Comparison of ENCODE assay signal across 22 cellular contexts in genomic region chr14:78974691-78975090, GRCh38.
DNase-seq lines count a peak whose midpoint lies in the region; ATAC-seq and TF ChIP-seq lines count a peak whose summit lies in the region.
"Had no signal": no experiment of that assay in that cellular context is flagged by ENCODE, and none has a peak within 500 bp of the region (broad histone marks: within the 10 kb centered on the region; RNA-seq: fewer than 3 reads in every experiment).

No MANE protein-coding gene starts in this region.

- H3K27ac ChIP-seq in PC-3 (ENCODE audit: low read length) (no peak overlapping the region), caudate nucleus (ENCODE audit: low read depth, low read length) (no peak overlapping the region), gastrocnemius medialis (no peak overlapping the region)
- H3K27ac ChIP-seq: body of pancreas, coronary artery, lower lobe of right lung, neural progenitor cell, suprapubic skin, vagina had no signal

- H3K4me1 ChIP-seq in PC-3 (ENCODE audit: insufficient read depth, low read length) (no peaks in the 10 kb centered on the region), gastrocnemius medialis (no peaks in the 10 kb centered on the region)
- H3K4me1 ChIP-seq: body of pancreas, lower lobe of right lung, suprapubic skin, vagina had no signal

- H3K4me3 ChIP-seq in PC-3 (ENCODE audit: low read length) (no peak overlapping the region), cardiac fibroblast (replicated peaks in 1 of 2; ENCODE audit: low read depth in 2 of 2, low read length in 2 of 2) (no peak overlapping the region), gastrocnemius medialis (no peak overlapping the region)
- H3K4me3 ChIP-seq: body of pancreas, coronary artery, GM23338, lower lobe of right lung, neural progenitor cell, suprapubic skin, vagina had no signal

- no peak overlapping the region for H3K4me2 ChIP-seq in PC-3 (ENCODE audit: low read length)
- H3K4me2 ChIP-seq: GM23338, neural progenitor cell had no signal

- no peaks in the 10 kb centered on the region for H3F3A ChIP-seq in PC-3 (ENCODE audit: low read length, unreplicated experiment)

- DNase-seq in PC-3 (peak; percentile 28), cardiac fibroblast (ENCODE audit: low read depth in 2 of 2) (peak; percentile 28 to 89), kidney tubule cell (ENCODE audit: low spot score) (peak; percentile 23), caudate nucleus (lab: John Stamatoyannopoulos, UW) (no peak), head of caudate nucleus (no peak), gastrocnemius medialis (no peak)
- DNase-seq: activated CD8-positive, alpha-beta memory T cell treated with anti-CD3 and anti-CD28 coated beads, Interleukin-2, amount 50 U/mL, for 4 hours; body of pancreas; CD4-positive, alpha-beta T cell; kidney; lower lobe of right lung; NCI-H2081 treated with DMSO at 0.1 percent for 48 hours; NCI-H510A; RPMI8226 had no signal

- H3K27me3 ChIP-seq in PC-3 (ENCODE audit: low read length) (no peaks in the 10 kb centered on the region), gastrocnemius medialis (no peaks in the 10 kb centered on the region)
- H3K27me3 ChIP-seq: body of pancreas, neural progenitor cell, suprapubic skin, vagina had no signal

- intact Hi-C loops in PC-3 (cut with micrococcal nuclease) = no loop called here
- intact Hi-C loops in head of caudate nucleus (cut with DNase I) = no loop called here
- intact Hi-C loops in gastrocnemius medialis (cut with DNase I; ENCODE audit: low total_unique reads) = no loop called here

- H3K9me3 ChIP-seq in PC-3 (ENCODE audit: low read length) (no peaks in the 10 kb centered on the region), gastrocnemius medialis (no peaks in the 10 kb centered on the region)
- H3K9me3 ChIP-seq: body of pancreas, lower lobe of right lung, suprapubic skin, vagina had no signal

- in situ Hi-C loops in gastrocnemius medialis (cut with MboI; ENCODE audit: low sequenced_read_pairs in 4 of 4) = loop anchor here in 3 of 4 donors (25.0 kb wide), 1 partner anchor 1863 kb away; no protein-coding TSS in a partner anchor

- POLR2A ChIA-PET in PC-3 (lab: Charles Lee; ENCODE audit: unreplicated experiment) = no interaction called here

- H3K36me3 ChIP-seq in PC-3 (ENCODE audit: low read depth, low read length) (no peaks in the 10 kb centered on the region), gastrocnemius medialis (no peaks in the 10 kb centered on the region)
- H3K36me3 ChIP-seq: lower lobe of right lung, neural progenitor cell, suprapubic skin, vagina had no signal

- no peak for TF ChIP-seq CTCF in PC-3 (conservative IDR thresholded peaks at IDR 0.05; ENCODE audit: low read depth, low read length)
- no peak for TF ChIP-seq CTCF in cardiac fibroblast (IDR thresholded peaks at IDR 0.05; ENCODE audit: low read depth, low read length)
- TF ChIP-seq CTCF in gastrocnemius medialis (IDR thresholded peaks at IDR 0.05 in 4 of 5, conservative IDR thresholded peaks at IDR 0.05 in 1 of 5) = no peak

- CTCF ChIA-PET in PC-3 (lab: Charles Lee) = interaction anchor here (1.1 kb wide), 1 partner anchor 14 kb away, joined by 3 read pairs; no protein-coding TSS in a partner anchor

- H3K9ac ChIP-seq in PC-3 (ENCODE audit: low read length) = no peak overlapping the region
- H3K9ac ChIP-seq: neural progenitor cell had no signal

- BruUV-seq in PC-3 (replicated peaks; lab: Mats Ljungman, UMichigan) = no TSS peak

- ATAC-seq in GM18868 (IDR thresholded peaks at IDR 0.05; ENCODE audit: unreplicated experiment) = peak; percentile 42
- peak; percentile 51 for ATAC-seq in PC-3
- ATAC-seq in gastrocnemius medialis = no peak
- ATAC-seq: activated T-helper 17 cell treated with anti-CD3 and anti-CD28 coated beads, Interleukin-2, amount 50 U/mL, for 72 hours; body of pancreas; GM23338; lower lobe of right lung; WTC11 had no signal

- no peak overlapping the region for H2AFZ ChIP-seq in PC-3 (ENCODE audit: low read length)
- H2AFZ ChIP-seq: GM23338, neural progenitor cell had no signal

- H3K9me2 ChIP-seq in PC-3 (replicated peaks; ENCODE audit: low read length) = no peaks in the 10 kb centered on the region

- H4K20me1 ChIP-seq in PC-3 (ENCODE audit: low read length) = no peaks in the 10 kb centered on the region

- TF ChIP-seq POLR2A in gastrocnemius medialis (IDR thresholded peaks at IDR 0.05) = no peak

- no peaks in the 10 kb centered on the region for H3K79me2 ChIP-seq in PC-3 (ENCODE audit: low read length)

Comparison
In these comparisons a context has a peak if more than half of its experiments do, and no peak if none do; other contexts are left out.
1. ATAC-seq: peak in GM18868 (single experiment) and PC-3 (single experiment); none in gastrocnemius medialis (0 of 2).
2. DNase-seq: peak in PC-3 (single experiment), cardiac fibroblast (2 of 2) and kidney tubule cell (single experiment); none in caudate nucleus (0 of 61), head of caudate nucleus (0 of 42) and gastrocnemius medialis (0 of 2).